ENCODE assay signal across 9 cellular contexts in the genomic region with DNA sequence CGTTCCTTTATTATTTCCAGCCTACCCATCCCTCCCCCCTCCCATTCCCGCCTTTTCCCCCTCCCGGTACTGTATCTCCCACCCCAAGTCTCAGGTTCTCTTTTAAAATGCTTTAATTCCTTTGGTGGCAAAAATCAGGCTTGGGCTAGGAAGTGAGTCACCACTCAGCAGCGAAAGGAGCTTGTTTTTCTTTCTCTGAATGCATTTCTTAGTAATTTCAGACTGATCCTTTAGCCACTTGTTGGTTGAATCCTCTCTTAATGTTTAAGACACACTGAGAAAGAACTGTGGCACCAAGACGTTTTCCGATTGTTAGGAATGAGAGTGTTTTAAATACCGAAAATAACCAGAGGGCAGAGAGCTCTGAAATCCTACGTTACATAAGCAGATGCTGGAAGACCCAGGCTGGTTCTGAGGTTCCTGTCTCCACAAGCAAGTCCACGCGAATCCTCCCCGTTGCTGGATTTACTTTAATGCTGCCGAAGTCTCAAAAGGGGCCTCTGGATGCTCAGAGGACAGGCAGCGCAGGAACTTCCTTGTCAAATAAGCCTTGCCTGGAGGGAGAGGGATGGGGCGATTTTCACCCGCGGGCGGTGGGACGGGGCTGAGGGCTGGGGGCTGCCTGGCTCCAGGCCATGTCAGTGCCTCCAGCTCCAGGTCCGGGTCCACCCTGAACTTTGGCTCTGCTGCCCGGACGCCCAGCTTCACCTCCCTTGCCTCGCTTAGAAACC. TPM values are rescaled to one million over a fixed set of nuclear protein-coding genes. Genes with fewer than 3 reads are reported as not detected.
DNase-seq lines count a peak whose midpoint lies in the region; ATAC-seq, FAIRE-seq and TF ChIP-seq lines count a peak whose summit lies in the region.
"Had no signal": no experiment of that assay in that cellular context is flagged by ENCODE, and none has a peak within 500 bp of the region (broad histone marks: within the 10 kb centered on the region; RNA-seq: fewer than 3 reads in every experiment).

No MANE protein-coding gene starts in this region.

- DNase-seq in NCI-H510A treated with DMSO at 0.1 percent for 48 hours (lab: John Stamatoyannopoulos, UW) (peak; percentile 4), NCI-H510A (lab: John Stamatoyannopoulos, UW) (no peak), astrocyte (ENCODE audit: low read depth) (peak; percentile 88), iris pigment epithelial cell (ENCODE audit: low read depth) (peak; percentile 88), GM19240 (ENCODE audit: insufficient read length, low spot score) (no peak), NCI-H69 (lab: John Stamatoyannopoulos, UW) (no peak)
- no peak for DNase-seq in stimulated activated naive CD8-positive, alpha-beta T cell treated with anti-CD3 and anti-CD28 coated beads, Interleukin-15, Interleukin-2, amounts not matched to agents 100 U/mL and 50 U/mL, for 24 hours

- no peaks in the 10 kb centered on the region for H3K9me3 ChIP-seq in astrocyte (ENCODE audit: insufficient read depth, low read depth, low read length)

- H3K4me1 ChIP-seq in astrocyte (ENCODE audit: insufficient read depth, low read length): peaks cover 38% of the 10 kb centered on the region

- no peaks in the 10 kb centered on the region for H3K27me3 Mint-ChIP-seq in astrocyte (ENCODE audit: low read depth, unreplicated experiment)

- FAIRE-seq in astrocyte (lab: Jason Lieb, UNC): peak; percentile 87

- no peaks in the 10 kb centered on the region for H3K36me3 Mint-ChIP-seq in astrocyte (ENCODE audit: low read depth, unreplicated experiment)

- H3K27me3 ChIP-seq in astrocyte (ENCODE audit: insufficient read depth, low read length): no peaks in the 10 kb centered on the region

- H3K4me1 Mint-ChIP-seq in astrocyte (ENCODE audit: low read depth, unreplicated experiment): peaks cover 51% of the 10 kb centered on the region

- peak; percentile 36 for ATAC-seq in stimulated activated naive CD8-positive, alpha-beta T cell treated with anti-CD3 and anti-CD28 coated beads, Interleukin-15, Interleukin-2, amounts not matched to agents 100 U/mL and 50 U/mL, for 24 hours
- ATAC-seq in GM21447 (IDR thresholded peaks at IDR 0.05; ENCODE audit: unreplicated experiment): no peak

- peak overlapping the region; percentile 98 for H3K9ac ChIP-seq in astrocyte (ENCODE audit: low read length)

- H3K9me3 Mint-ChIP-seq in astrocyte (ENCODE audit: unreplicated experiment): no peaks in the 10 kb centered on the region
- H3K9me3 Mint-ChIP-seq: T-helper 1 cell treated with Interleukin-12 subunit alpha and Interleukin-12 subunit beta and Interleukin-4 antibody, amounts not matched to agents 30 μg/mL and 1 μg/mL, for 36 hours had no signal

- H3K27ac ChIP-seq in astrocyte (ENCODE audit: low read depth, low read length): peak overlapping the region; percentile 98

- peak overlapping the region; percentile 7 for H2AFZ ChIP-seq in astrocyte (ENCODE audit: low read depth, low read length)

- H3K4me3 Mint-ChIP-seq in astrocyte (ENCODE audit: unreplicated experiment): peak overlapping the region; percentile 93

- H4K20me1 ChIP-seq in astrocyte (ENCODE audit: insufficient read depth, low read length): no peaks in the 10 kb centered on the region

- H3K79me2 ChIP-seq in astrocyte (ENCODE audit: insufficient read depth, low read length): peaks cover 49% of the 10 kb centered on the region

- no peak for TF ChIP-seq CTCF in astrocyte (IDR thresholded peaks at IDR 0.05; ENCODE audit: insufficient read depth, low read depth, low read length)

- no peaks in the 10 kb centered on the region for H3K36me3 ChIP-seq in astrocyte (ENCODE audit: insufficient read depth, low read length)

- H3K27ac Mint-ChIP-seq in astrocyte (ENCODE audit: unreplicated experiment): peak overlapping the region; percentile 84
- H3K27ac Mint-ChIP-seq: T-helper 1 cell treated with Interleukin-12 subunit alpha and Interleukin-12 subunit beta and Interleukin-4 antibody, amounts not matched to agents 30 μg/mL and 1 μg/mL, for 36 hours had no signal

- H3K4me2 ChIP-seq in astrocyte (ENCODE audit: low read length): peak overlapping the region; percentile 99

- H3K4me3 ChIP-seq in astrocyte (ENCODE audit: insufficient read depth, low read depth, low read length): peak overlapping the region; percentile 93

RNA-seq across cellular contexts. Expression of a gene that starts 0.8 kb away (rescaled TPM):
- 118 and 123 TPM in 2 replicates for total RNA-seq in astrocyte

Comparison
In these comparisons a context has a peak if more than half of its experiments do, and no peak if none do; other contexts are left out.
1. DNase-seq: peak in NCI-H510A treated with DMSO at 0.1 percent for 48 hours (single experiment), astrocyte (single experiment) and iris pigment epithelial cell (single experiment); none in NCI-H510A (single experiment), stimulated activated naive CD8-positive, alpha-beta T cell treated with anti-CD3 and anti-CD28 coated beads, Interleukin-15, Interleukin-2, amounts not matched to agents 100 U/mL and 50 U/mL, for 24 hours (single experiment), GM19240 (single experiment) and NCI-H69 (single experiment).